21 cellular contexts compared by ENCODE assay signal in genomic region chr15:74579001-74579400, GRCh38.
"Had no signal": no experiment of that assay in that cellular context is flagged by ENCODE, and none has a peak within 500 bp of the region (broad histone marks: within the 10 kb centered on the region; RNA-seq: fewer than 3 reads in every experiment).

No MANE protein-coding gene starts in this region.

- H3K4me1 Mint-ChIP-seq: activated B cell treated with CpG ODN at 0.5 μM for 24 hours had no signal

- H3K4me3 Mint-ChIP-seq: activated B cell treated with CpG ODN at 0.5 μM for 24 hours; activated CD4-positive, alpha-beta memory T cell treated with anti-CD3 and anti-CD28 coated beads, Interleukin-2, amount 10 ng/mL, durations not matched to agents 7 days and 5 days; activated CD4-positive, alpha-beta T cell treated with anti-CD3 and anti-CD28 coated beads, Interleukin-2, amount 10 ng/mL, durations not matched to agents 7 days and 5 days; brain had no signal

- DNase-seq: activated B cell treated with CpG ODN at 0.5 μM for 24 hours; activated CD4-positive, alpha-beta memory T cell treated with anti-CD3 and anti-CD28 coated beads, Interleukin-2, amount 10 ng/mL, durations not matched to agents 7 days and 5 days; activated CD4-positive, alpha-beta T cell treated with anti-CD3 and anti-CD28 coated beads, Interleukin-2, amount 10 ng/mL, durations not matched to agents 7 days and 5 days; activated effector memory CD4-positive, alpha-beta T cell treated with anti-CD3 and anti-CD28 coated beads, Interleukin-2, amount 50 U/mL, for 16 hours; activated naive CD4-positive, alpha-beta T cell treated with Interleukin-2 at 50 U/mL for 16 hours; activated T-cell treated with anti-CD3 and anti-CD28 coated beads for 4 hours; amygdala; Karpas-422; MM.1S; NCI-H1105; NCI-H1436; NCI-H1694 treated with DMSO at 0.1 percent for 48 hours; NCI-H2029 treated with DMSO at 0.1 percent for 48 hours; NCI-H345; NCI-H510A; PC-3; SIG-M5; T-helper 2 cell; T1000 had no signal

- H3K27me3 Mint-ChIP-seq: activated B cell treated with CpG ODN at 0.5 μM for 24 hours; activated CD4-positive, alpha-beta memory T cell treated with anti-CD3 and anti-CD28 coated beads, Interleukin-2, amount 10 ng/mL, durations not matched to agents 7 days and 5 days; activated CD4-positive, alpha-beta T cell treated with anti-CD3 and anti-CD28 coated beads, Interleukin-2, amount 10 ng/mL, durations not matched to agents 7 days and 5 days had no signal

- H3K27ac Mint-ChIP-seq: activated B cell treated with CpG ODN at 0.5 μM for 24 hours; activated CD4-positive, alpha-beta memory T cell treated with anti-CD3 and anti-CD28 coated beads, Interleukin-2, amount 10 ng/mL, durations not matched to agents 7 days and 5 days; activated CD4-positive, alpha-beta T cell treated with anti-CD3 and anti-CD28 coated beads, Interleukin-2, amount 10 ng/mL, durations not matched to agents 7 days and 5 days; brain had no signal

- H3K9me3 Mint-ChIP-seq: activated B cell treated with CpG ODN at 0.5 μM for 24 hours; activated CD4-positive, alpha-beta memory T cell treated with anti-CD3 and anti-CD28 coated beads, Interleukin-2, amount 10 ng/mL, durations not matched to agents 7 days and 5 days; activated CD4-positive, alpha-beta T cell treated with anti-CD3 and anti-CD28 coated beads, Interleukin-2, amount 10 ng/mL, durations not matched to agents 7 days and 5 days; activated naive CD4-positive, alpha-beta T cell treated with anti-CD3 and anti-CD28 coated beads, Interleukin-2, amount 50 U/mL, for 72 hours; brain had no signal

- ATAC-seq: activated naive CD4-positive, alpha-beta T cell treated with anti-CD3 and anti-CD28 coated beads, Interleukin-2, amount 50 U/mL, for 72 hours; PC-3 had no signal
